In genomic region chr12:95141305-95141704, GRCh38 we compare ENCODE assay signal across 23 cellular contexts.
"Had no signal": no experiment of that assay in that cellular context is flagged by ENCODE, and none has a peak within 500 bp of the region (broad histone marks: within the 10 kb centered on the region; RNA-seq: fewer than 3 reads in every experiment).

No MANE protein-coding gene starts in this region.

- H3K27ac ChIP-seq: RWPE1 had no signal

- H3K36me3 ChIP-seq: MG63 had no signal

- H3K27ac Mint-ChIP-seq: T-helper 17 cell had no signal

- H3K9me3 ChIP-seq: MG63 had no signal

- H3K4me3 Mint-ChIP-seq: T-helper 17 cell had no signal

- H3K27me3 Mint-ChIP-seq: T-helper 17 cell had no signal

- H3K4me1 Mint-ChIP-seq: T-helper 17 cell had no signal

- ATAC-seq: Panc1, PC-3, T-helper 17 cell had no signal

- DNase-seq: IMR-90, Karpas-422, KG1, MG63, NCI-H1092, NCI-H1105 treated with DMSO at 0.1 percent for 48 hours, NCI-H1417 treated with DMSO at 0.1 percent for 48 hours, NCI-H146, NCI-H1694 treated with DMSO at 0.1 percent for 48 hours, NCI-H1930, NCI-H2081, NCI-H2107, NCI-H2171 treated with DMSO at 0.1 percent for 48 hours, NCI-H345, NCI-H446 treated with DMSO at 0.1 percent for 48 hours, NCI-H510A treated with DMSO at 0.1 percent for 48 hours, NCI-H526, PC-3, SHP77, T-helper 1 cell, T-helper 17 cell had no signal

- H3K4me3 ChIP-seq: MG63 had no signal

- H3K27me3 ChIP-seq: MG63 had no signal
